8 cellular contexts compared by ENCODE assay signal in genomic region chr12:77324763-77325468, GRCh38.
DNase-seq lines count a peak whose midpoint lies in the region; ATAC-seq and TF ChIP-seq lines count a peak whose summit lies in the region.

No MANE protein-coding gene starts in this region.

- peaks cover 14% of the 10 kb centered on the region for H3K4me1 Mint-ChIP-seq in MCF 10A (ENCODE audit: insufficient read depth, unreplicated experiment)

- H3K36me3 Mint-ChIP-seq in MCF 10A (ENCODE audit: insufficient read depth, unreplicated experiment), result peaks cover 6% of the 10 kb centered on the region

- H4K20me1 ChIP-seq in OCI-LY7 (ENCODE audit: insufficient read depth, low read length), result no peaks in the 10 kb centered on the region

- peak overlapping the region; percentile 48 for H3K4me2 ChIP-seq in OCI-LY7 (ENCODE audit: low read length)

- H3K36me3 ChIP-seq in OCI-LY7 (ENCODE audit: insufficient read depth, low read length), result no peaks in the 10 kb centered on the region
- no peaks in the 10 kb centered on the region for H3K36me3 ChIP-seq in iPS-20b (ENCODE audit: insufficient read depth, low read depth, low read length)
- H3K36me3 ChIP-seq in sigmoid colon, result no peaks in the 10 kb centered on the region

- TF ChIP-seq POLR2A in sigmoid colon (IDR thresholded peaks at IDR 0.05), result no peak

- peak overlapping the region; percentile 91 for H3K4me3 Mint-ChIP-seq in MCF 10A (ENCODE audit: unreplicated experiment)

- H3K27me3 ChIP-seq in iPS-20b (ENCODE audit: insufficient read depth, low read length), result peaks cover 40% of the 10 kb centered on the region
- no peaks in the 10 kb centered on the region for H3K27me3 ChIP-seq in sigmoid colon

- H3K27ac Mint-ChIP-seq in MCF 10A (ENCODE audit: low read depth, unreplicated experiment), result peak overlapping the region; percentile 53

- H2AFZ ChIP-seq in OCI-LY7 (ENCODE audit: low read length), result no peak overlapping the region

- H3K27ac ChIP-seq in OCI-LY7 (ENCODE audit: low read depth, low read length, poor library complexity, severe bottlenecking), result no peak overlapping the region
- no peak overlapping the region for H3K27ac ChIP-seq in iPS-20b (ENCODE audit: low read length)
- H3K27ac ChIP-seq in sigmoid colon, result peak overlapping the region in 2 of 4 donors; percentile 27 to 58

- peak; percentile 43; the same call in 1 of the 2 replicates for TF ChIP-seq CTCF in OCI-LY7 (conservative IDR thresholded peaks at IDR 0.05; ENCODE audit: low read length)
- peak; percentile 31 for TF ChIP-seq CTCF in MCF 10A (IDR thresholded peaks at IDR 0.05; ENCODE audit: unreplicated experiment)
- TF ChIP-seq CTCF in sigmoid colon (IDR thresholded peaks at IDR 0.05), result peak in 2 of 4 experiments; percentile 11 to 13

- peak; percentile 96 for ATAC-seq in GM21515 (IDR thresholded peaks at IDR 0.05; ENCODE audit: unreplicated experiment)

- WGBS in sigmoid colon, 2 donors, result 1% methylated on average over 64 of the region's 64 CpGs

- DNase-seq in GM03348 (ENCODE audit: low spot score), result peak; percentile 93
- peak; percentile 30 for DNase-seq in HS-27A (ENCODE audit: low read depth)
- peak; percentile 35 for DNase-seq in OCI-LY7 (ENCODE audit: low spot score)
- DNase-seq in MCF 10A (ENCODE audit: unreplicated experiment), result peak; percentile 75
- DNase-seq in sigmoid colon, result peak; percentile 80
- no peak for DNase-seq in activated gamma-delta T cell (lab: John Stamatoyannopoulos, UW)

- POLR2A ChIA-PET in OCI-LY7 (lab: Charles Lee), result no interaction called here
- POLR2A ChIA-PET in MCF 10A (lab: Yijun Ruan, JAX), result interaction anchor here (1.1 kb wide), 2 partner anchors 15 to 275 kb away, joined by 3 to 4 read pairs; no protein-coding TSS in a partner anchor

- intact Hi-C loops in OCI-LY7 (cut with micrococcal nuclease; ENCODE audit: unreplicated experiment) (no loop called here), MCF 10A (cut with micrococcal nuclease) (loop anchor here (1.0 to 5.0 kb wide), 4 partner anchors 173 to 360 kb away; partner anchors contain the start of gene E2F7), sigmoid colon (cut with DNase I) (no loop called here)

- H3K4me1 ChIP-seq in OCI-LY7 (ENCODE audit: insufficient read depth, low read length, poor library complexity, severe bottlenecking) (no peaks in the 10 kb centered on the region), iPS-20b (ENCODE audit: insufficient read depth, low read length) (peaks cover 9% of the 10 kb centered on the region; the same call in 1 of the 2 replicates), sigmoid colon (peaks cover 0 to 14% (median 11%) of the 10 kb centered on the region in 4 donors)

- H3K4me3 ChIP-seq in OCI-LY7 (ENCODE audit: low read depth, low read length, poor library complexity, severe bottlenecking) (peak overlapping the region; percentile 28), iPS-20b (ENCODE audit: low read length) (peak overlapping the region; percentile 85), sigmoid colon (peak overlapping the region; percentile 36 to 67 (median 54))

- CTCF ChIA-PET in OCI-LY7 (lab: Charles Lee; ENCODE audit: unreplicated experiment), result no interaction called here
- CTCF ChIA-PET in MCF 10A (lab: Yijun Ruan, JAX), result interaction anchor here (0.5 to 4.2 kb wide), 26 partner anchors 11 to 1442 kb away, joined by 3 to 34 read pairs (median 4); no protein-coding TSS in a partner anchor

- no peaks in the 10 kb centered on the region for H3K9me3 Mint-ChIP-seq in MCF 10A (ENCODE audit: unreplicated experiment)

- peaks cover 13% of the 10 kb centered on the region for H3K27me3 Mint-ChIP-seq in MCF 10A (ENCODE audit: insufficient read depth, unreplicated experiment)

- no peaks in the 10 kb centered on the region for H3K79me2 ChIP-seq in OCI-LY7 (ENCODE audit: insufficient read depth, low read depth, low read length)

- BruUV-seq in OCI-LY7 (replicated peaks; lab: Mats Ljungman, UMichigan) (no TSS peak), MCF 10A (replicated peaks; lab: Mats Ljungman, UMichigan) (no TSS peak)

- H3K9ac ChIP-seq in iPS-20b (ENCODE audit: low read depth, low read length), result peak overlapping the region; percentile 63; the same call in 1 of the 2 replicates

- H3K9me3 ChIP-seq in OCI-LY7 (ENCODE audit: low read length) (no peaks in the 10 kb centered on the region), iPS-20b (ENCODE audit: insufficient read depth, low read depth, low read length) (no peaks in the 10 kb centered on the region), sigmoid colon (no peaks in the 10 kb centered on the region)

- H3K9me2 ChIP-seq in OCI-LY7 (ENCODE audit: insufficient read depth, low read length), result no peaks in the 10 kb centered on the region

- no peak for TF ChIP-seq EP300 in sigmoid colon (IDR thresholded peaks at IDR 0.05)

Comparison
In these comparisons a context has a peak if more than half of its experiments do, and no peak if none do; other contexts are left out.
1. H3K4me3 ChIP-seq: peak in every context shown above with its lines; median percentile 85 in iPS-20b; 54 in sigmoid colon; 28 in OCI-LY7.